14 cellular contexts compared by ENCODE assay signal in genomic region chr4:145851516-145852201, GRCh38.
DNase-seq lines count a peak whose midpoint lies in the region; ATAC-seq and TF ChIP-seq lines count a peak whose summit lies in the region.
"Had no signal": no experiment of that assay in that cellular context is flagged by ENCODE, and none has a peak within 500 bp of the region (broad histone marks: within the 10 kb centered on the region; RNA-seq: fewer than 3 reads in every experiment).

No MANE protein-coding gene starts in this region.

- no peak overlapping the region for H3K9ac ChIP-seq in SK-N-SH

- POLR2A ChIA-PET in SK-N-SH (lab: Yijun Ruan, JAX), result no interaction called here

- no peaks in the 10 kb centered on the region for H4K20me1 ChIP-seq in GM23338 (replicated peaks; ENCODE audit: insufficient read depth)
- no peaks in the 10 kb centered on the region for H4K20me1 ChIP-seq in SK-N-SH (ENCODE audit: insufficient read depth)
- no peaks in the 10 kb centered on the region for H4K20me1 ChIP-seq in osteoblast (ENCODE audit: insufficient read depth, low read length)

- peak overlapping the region; percentile 75 for H3K27ac Mint-ChIP-seq in GM23338

- H3K36me3 ChIP-seq in GM23338 (ENCODE audit: insufficient read depth), result no peaks in the 10 kb centered on the region; the same call in 1 of the 2 replicates
- H3K36me3 ChIP-seq in SK-N-SH (replicated peaks in 1 of 2; ENCODE audit: control insufficient read depth in 1 of 2, insufficient read depth in 2 of 2, low read length in 1 of 2), result peaks cover 25 to 33% of the 10 kb centered on the region in 2 experiments
- H3K36me3 ChIP-seq in osteoblast (ENCODE audit: insufficient read depth, low read length), result peaks cover 9% of the 10 kb centered on the region

- H3K27me3 ChIP-seq in GM23338 (ENCODE audit: insufficient read depth) (no peaks in the 10 kb centered on the region), SK-N-SH (ENCODE audit: insufficient read depth) (no peaks in the 10 kb centered on the region), osteoblast (ENCODE audit: insufficient read depth, low read length) (no peaks in the 10 kb centered on the region)
- H3K27me3 ChIP-seq: SJSA1 had no signal

- DNase-seq in GM23338 (ENCODE audit: low spot score), result no peak
- peak; percentile 19 for DNase-seq in SK-N-SH
- peak; percentile 69 for DNase-seq in fibroblast of villous mesenchyme (ENCODE audit: low read depth)
- DNase-seq in osteoblast (ENCODE audit: insufficient read length, low spot score, missing footprints), result no peak
- no peak for DNase-seq in hepatic stellate cell (ENCODE audit: low spot score)
- no peak for DNase-seq in activated CD4-positive, alpha-beta T cell treated with anti-CD3 and anti-CD28 coated beads for 48 hours
- DNase-seq: activated CD4-positive, alpha-beta T cell treated with anti-CD3 and anti-CD28 coated beads for 1 hour; dermis blood vessel endothelial cell; NCI-H187; NCI-H510A treated with DMSO at 0.1 percent for 48 hours; T-helper 9 cell had no signal

- no peak overlapping the region for H3K4me3 ChIP-seq in GM23338
- H3K4me3 ChIP-seq in SK-N-SH (ENCODE audit: low read depth in 2 of 2, low read length in 1 of 2), result no peak overlapping the region
- no peak overlapping the region for H3K4me3 ChIP-seq in fibroblast of villous mesenchyme (ENCODE audit: low read depth, low read length)
- no peak overlapping the region for H3K4me3 ChIP-seq in osteoblast (ENCODE audit: insufficient read depth, low read length)
- H3K4me3 ChIP-seq: SJSA1 had no signal

- TF ChIP-seq EP300 in SK-N-SH (IDR thresholded peaks at IDR 0.05; ENCODE audit: borderline replicate concordance in 1 of 2, low read depth in 1 of 2, low read length in 1 of 2), result no peak

- peak overlapping the region; percentile 52; the same call in 1 of the 2 replicates for H3K27ac ChIP-seq in GM23338 (ENCODE audit: low read depth)
- peak overlapping the region in 1 of 2 experiments; percentile 67; a peak in 2 of 4 replicates for H3K27ac ChIP-seq in SK-N-SH (ENCODE audit: low read depth in 2 of 2, low read length in 1 of 2)
- H3K27ac ChIP-seq in osteoblast (ENCODE audit: low read depth, low read length), result no peak overlapping the region
- H3K27ac ChIP-seq: SJSA1 had no signal

- CTCF ChIA-PET in SK-N-SH (lab: Yijun Ruan, JAX), result interaction anchor here (0.6 to 1.5 kb wide), 3 partner anchors 9 to 13 kb away, joined by 3 read pairs; no protein-coding TSS in a partner anchor

- ATAC-seq in GM23338 (no peak; the same call in 2 of the 3 replicates), HG03175 (IDR thresholded peaks at IDR 0.05; ENCODE audit: unreplicated experiment) (no peak)
- ATAC-seq: esophagus mucosa had no signal

- H3K79me2 ChIP-seq in GM23338 (replicated peaks; ENCODE audit: insufficient read depth), result peaks cover 19% of the 10 kb centered on the region
- H3K79me2 ChIP-seq in SK-N-SH (ENCODE audit: insufficient read depth), result no peaks in the 10 kb centered on the region
- no peaks in the 10 kb centered on the region for H3K79me2 ChIP-seq in osteoblast (ENCODE audit: insufficient read depth, low read length)

- no peaks in the 10 kb centered on the region for H3K9me3 Mint-ChIP-seq in GM23338

- no peak overlapping the region for H3K4me3 Mint-ChIP-seq in GM23338

- H2AFZ ChIP-seq in GM23338 (no peak overlapping the region), SK-N-SH (ENCODE audit: low read depth) (no peak overlapping the region), osteoblast (ENCODE audit: low read length) (no peak overlapping the region)

- no peaks in the 10 kb centered on the region; the same call in 1 of the 2 replicates for H3K4me1 ChIP-seq in GM23338 (ENCODE audit: insufficient read depth)
- H3K4me1 ChIP-seq in SK-N-SH (ENCODE audit: control insufficient read depth in 1 of 2, insufficient read depth in 2 of 2, low read depth in 1 of 2, low read length in 1 of 2), result peaks cover 13 to 14% of the 10 kb centered on the region in 2 experiments
- peaks cover 19% of the 10 kb centered on the region for H3K4me1 ChIP-seq in osteoblast (ENCODE audit: insufficient read depth, low read length)
- H3K4me1 ChIP-seq: SJSA1 had no signal

- H3K9me2 ChIP-seq in GM23338 (ENCODE audit: insufficient read depth), result 0 out of 2 replicates have a peak, but pooled peaks cover 12% of the 10 kb centered on the region
- no peaks in the 10 kb centered on the region for H3K9me2 ChIP-seq in SK-N-SH

- WGBS in SK-N-SH (ENCODE audit: low lambda C conversion rate), result 87% methylated on average over 2 of the region's 2 CpGs

- peaks cover 1% of the 10 kb centered on the region for H3K27me3 Mint-ChIP-seq in GM23338 (ENCODE audit: insufficient read depth, low read depth, poor library complexity)

- H3K36me3 Mint-ChIP-seq in GM23338 (ENCODE audit: low read depth), result peaks cover 25% of the 10 kb centered on the region

- TF ChIP-seq RAD21 in SK-N-SH (IDR thresholded peaks at IDR 0.05; ENCODE audit: low read length), result no peak

- peaks cover 13% of the 10 kb centered on the region for H3K4me1 Mint-ChIP-seq in GM23338

- H3K9me3 ChIP-seq in SK-N-SH (no peaks in the 10 kb centered on the region), osteoblast (ENCODE audit: low read depth, low read length) (no peaks in the 10 kb centered on the region)
- H3K9me3 ChIP-seq: SJSA1 had no signal

- no peak for TF ChIP-seq CTCF in GM23338 (conservative IDR thresholded peaks at IDR 0.05; ENCODE audit: low read depth in 2 of 2)
- TF ChIP-seq CTCF in SK-N-SH (IDR thresholded peaks at IDR 0.05), result no peak
- TF ChIP-seq CTCF in fibroblast of villous mesenchyme (IDR thresholded peaks at IDR 0.05; ENCODE audit: insufficient read depth, low read depth, low read length), result no peak
- TF ChIP-seq CTCF in osteoblast (IDR thresholded peaks at IDR 0.05; ENCODE audit: extremely low read depth, low read depth, low read length), result no peak

- H3F3A ChIP-seq in GM23338 (replicated peaks; ENCODE audit: low read depth) (no peaks in the 10 kb centered on the region), SK-N-SH (replicated peaks; ENCODE audit: insufficient read depth) (no peaks in the 10 kb centered on the region)

- H3K4me2 ChIP-seq in GM23338 (no peak overlapping the region), SK-N-SH (no peak overlapping the region), osteoblast (ENCODE audit: insufficient read depth, low read length) (peak overlapping the region; percentile 25)

TF ChIP-seq in GM23338, 12 proteins besides CTCF, POLR2A, EP300 and RAD21:
- TF ChIP-seq, protein P1, sequence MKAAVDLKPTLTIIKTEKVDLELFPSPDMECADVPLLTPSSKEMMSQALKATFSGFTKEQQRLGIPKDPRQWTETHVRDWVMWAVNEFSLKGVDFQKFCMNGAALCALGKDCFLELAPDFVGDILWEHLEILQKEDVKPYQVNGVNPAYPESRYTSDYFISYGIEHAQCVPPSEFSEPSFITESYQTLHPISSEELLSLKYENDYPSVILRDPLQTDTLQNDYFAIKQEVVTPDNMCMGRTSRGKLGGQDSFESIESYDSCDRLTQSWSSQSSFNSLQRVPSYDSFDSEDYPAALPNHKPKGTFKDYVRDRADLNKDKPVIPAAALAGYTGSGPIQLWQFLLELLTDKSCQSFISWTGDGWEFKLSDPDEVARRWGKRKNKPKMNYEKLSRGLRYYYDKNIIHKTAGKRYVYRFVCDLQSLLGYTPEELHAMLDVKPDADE (IDR thresholded peaks at IDR 0.05), result no peak
- TF ChIP-seq ZNF331 (CRISPR knock-in tag; IDR thresholded peaks at IDR 0.05; ENCODE audit: low read depth) (no peak), EZH2phosphoT487 (IDR thresholded peaks at IDR 0.05; ENCODE audit: unreplicated experiment) (no peak), POLR2AphosphoS5 (IDR thresholded peaks at IDR 0.05; ENCODE audit: low read depth) (no peak), EZH2 (IDR thresholded peaks at IDR 0.05; ENCODE audit: low read depth, unreplicated experiment) (no peak)

TF ChIP-seq in SK-N-SH, 30 proteins besides CTCF, POLR2A, EP300 and RAD21:
- TF ChIP-seq FOXM1 (IDR thresholded peaks at IDR 0.05; ENCODE audit: low read depth) (no peak), CHD2 (IDR thresholded peaks at IDR 0.05; ENCODE audit: low read length, partially characterized antibody) (no peak), USF1 (IDR thresholded peaks at IDR 0.05; ENCODE audit: borderline replicate concordance, low read depth) (no peak), TCF12 (IDR thresholded peaks at IDR 0.05) (0 out of 2 replicates have a peak, but pooled peaks have one; percentile 11)

Comparison
In these comparisons a context has a peak if more than half of its experiments do, and no peak if none do; other contexts are left out.
1. DNase-seq: peak in SK-N-SH (single experiment) and fibroblast of villous mesenchyme (single experiment); none in GM23338 (single experiment), osteoblast (single experiment), hepatic stellate cell (single experiment) and activated CD4-positive, alpha-beta T cell treated with anti-CD3 and anti-CD28 coated beads for 48 hours (single experiment).